Comparison of ENCODE assay signal across 19 cellular contexts in genomic region chr17:65418622-65419021, GRCh38.
DNase-seq lines count a peak whose midpoint lies in the region; ATAC-seq, FAIRE-seq and TF ChIP-seq lines count a peak whose summit lies in the region.
"Had no signal": no experiment of that assay in that cellular context is flagged by ENCODE, and none has a peak within 500 bp of the region (broad histone marks: within the 10 kb centered on the region; RNA-seq: fewer than 3 reads in every experiment).

No MANE protein-coding gene starts in this region.

- in situ Hi-C loops in GM12878 (cut with MboI): no loop called here

- H3K9me3 ChIP-seq in right atrium auricular region (no peaks in the 10 kb centered on the region), GM12878 (replicated peaks; ENCODE audit: control insufficient read depth, insufficient read depth, low read length) (no peaks in the 10 kb centered on the region), left lung (no peaks in the 10 kb centered on the region), gastroesophageal sphincter (no peaks in the 10 kb centered on the region)
- H3K9me3 ChIP-seq: ascending aorta, testis had no signal

- CTCF ChIA-PET in GM12878 (lab: Yijun Ruan, JAX): interaction anchor here (0.6 to 1.8 kb wide), 5 partner anchors 124 to 1232 kb away, joined by 3 to 4 read pairs (median 3); no protein-coding TSS in a partner anchor

- 0% methylated on average over 3 of the region's 3 CpGs for WGBS in GM12878 (ENCODE audit: insufficient coverage, insufficient replicate concordance, low lambda C conversion rate, missing lambda C conversion rate)
- no CpG with 5 or more reads among the region's 3 CpGs for WGBS in gastroesophageal sphincter (ENCODE audit: low coverage in 1 of 2), 2 donors

- intact Hi-C loops in Right ventricle myocardium inferior (cut with DNase I) (no loop called here), GM12878 (cut with micrococcal nuclease; ENCODE audit: unreplicated experiment) (no loop called here), left lung (cut with DNase I) (no loop called here)

- DNase-seq in Right ventricle myocardium inferior (ENCODE audit: missing footprints) (no peak), right atrium auricular region (ENCODE audit: low spot score) (no peak), GM12878 (ENCODE audit: low read depth, low spot score) (no peak), left lung (no peak), NCI-H146 (lab: John Stamatoyannopoulos, UW) (no peak), dedifferentiated amniotic fluid mesenchymal stem cell (ENCODE audit: extremely low spot score) (no peak)
- no peak for DNase-seq in stimulated activated CD4-positive, alpha-beta T cell treated with anti-CD3 and anti-CD28 coated beads, Interleukin-2, amount 100 ng/mL, for 48 hours
- DNase-seq: activated CD8-positive, alpha-beta memory T cell treated with anti-CD3 and anti-CD28 coated beads for 24 hours; activated effector memory CD4-positive, alpha-beta T cell treated with anti-CD3 and anti-CD28 coated beads, Interleukin-2, amount 50 U/mL, for 16 hours; Calu3; MV-4-11; OCI-M1; retina; stimulated activated CD4-positive, alpha-beta T cell treated with anti-CD3 and anti-CD28 coated beads, Interleukin-4, amount 100 ng/mL, for 1 hour; testis; WERI-Rb-1 had no signal

- H3K4me1 ChIP-seq in right atrium auricular region (no peaks in the 10 kb centered on the region), GM12878 (ENCODE audit: control insufficient read depth, insufficient read depth, low read length) (no peaks in the 10 kb centered on the region), left lung (no peaks in the 10 kb centered on the region), gastroesophageal sphincter (no peaks in the 10 kb centered on the region)
- H3K4me1 ChIP-seq: testis had no signal

- H3K27me3 ChIP-seq in right atrium auricular region (no peaks in the 10 kb centered on the region), GM12878 (replicated peaks in 1 of 2; ENCODE audit: control insufficient read depth in 2 of 2, insufficient read depth in 2 of 2, low read length in 1 of 2) (no peaks in the 10 kb centered on the region; a peak in 1 of 4 replicates), left lung (no peaks in the 10 kb centered on the region), gastroesophageal sphincter (no peaks in the 10 kb centered on the region)
- H3K27me3 ChIP-seq: ascending aorta, testis had no signal

- RAD21 ChIA-PET in GM12878 (lab: Charles Lee; ENCODE audit: unreplicated experiment): no interaction called here

- no peaks in the 10 kb centered on the region for H3K79me2 ChIP-seq in GM12878 (ENCODE audit: control insufficient read depth, insufficient read depth, low read length)

- ATAC-seq in Right ventricle myocardium inferior: peak; percentile 75
- no peak for ATAC-seq in GM12878
- ATAC-seq in left lung: peak; percentile 39
- no peak for ATAC-seq in gastroesophageal sphincter
- ATAC-seq: natural killer cell treated with Interleukin-12 subunit alpha and Interleukin-12 subunit beta and Interleukin-15 and Interleukin-18, amount 100 ng/mL, for 72 hours had no signal

- H3K36me3 ChIP-seq in right atrium auricular region (no peaks in the 10 kb centered on the region), GM12878 (ENCODE audit: control insufficient read depth in 2 of 2, insufficient read depth in 2 of 2, low read length in 1 of 2) (no peaks in the 10 kb centered on the region), left lung (no peaks in the 10 kb centered on the region), gastroesophageal sphincter (no peaks in the 10 kb centered on the region)
- H3K36me3 ChIP-seq: ascending aorta, WERI-Rb-1 had no signal

- POLR2A ChIA-PET in GM12878 (lab: Charles Lee): no interaction called here

- TF ChIP-seq EP300 in GM12878 (IDR thresholded peaks at IDR 0.05; ENCODE audit: borderline replicate concordance in 1 of 2, control insufficient read depth in 1 of 2, low read depth in 2 of 2, low read length in 2 of 2) (no peak), gastroesophageal sphincter (IDR thresholded peaks at IDR 0.05) (no peak)

- no peak overlapping the region for H2AFZ ChIP-seq in GM12878 (ENCODE audit: control insufficient read depth, low read depth, low read length)

- TF ChIP-seq CTCF in right atrium auricular region (IDR thresholded peaks at IDR 0.05) (peak in 1 of 2 donors; percentile 52), GM12878 (IDR thresholded peaks at IDR 0.05 in 2 of 3, conservative IDR thresholded peaks at IDR 0.05 in 1 of 3; ENCODE audit: control insufficient read depth in 2 of 3, extremely low read depth in 1 of 3, insufficient read depth in 1 of 3, low read depth in 3 of 3, low read length in 3 of 3) (peak in 1 of 3 experiments; percentile 3; a peak in 2 of 6 replicates), left lung (IDR thresholded peaks at IDR 0.05) (no peak), gastroesophageal sphincter (IDR thresholded peaks at IDR 0.05) (peak in 1 of 4 experiments; percentile 41)

- TF ChIP-seq POLR2A in GM12878 (IDR thresholded peaks at IDR 0.05; ENCODE audit: low read depth, low read length): no peak
- TF ChIP-seq POLR2A in gastroesophageal sphincter (IDR thresholded peaks at IDR 0.05): no peak

- FAIRE-seq in GM12878 (lab: Jason Lieb, UNC): no peak

- H3K9ac ChIP-seq in GM12878 (ENCODE audit: control insufficient read depth, insufficient read depth, low read length): no peak overlapping the region

- TF ChIP-seq RAD21 in GM12878 (IDR thresholded peaks at IDR 0.05; ENCODE audit: insufficient read depth, low read depth, low read length): 0 out of 2 replicates have a peak, but pooled peaks have one; percentile 9

- no peaks in the 10 kb centered on the region for H4K20me1 ChIP-seq in GM12878 (ENCODE audit: control insufficient read depth, insufficient read depth)

- H3K4me2 ChIP-seq in GM12878 (ENCODE audit: control insufficient read depth, insufficient read depth): no peak overlapping the region

- H3K27ac ChIP-seq in right atrium auricular region: no peak overlapping the region
- H3K27ac ChIP-seq in GM12878 (ENCODE audit: control insufficient read depth, insufficient read depth): no peak overlapping the region
- no peak overlapping the region for H3K27ac ChIP-seq in left lung
- H3K27ac ChIP-seq in gastroesophageal sphincter: no peak overlapping the region
- H3K27ac ChIP-seq: ascending aorta, testis, WERI-Rb-1 had no signal

- H3K4me3 ChIP-seq in right atrium auricular region (no peak overlapping the region), GM12878 (no peak overlapping the region), left lung (no peak overlapping the region), gastroesophageal sphincter (no peak overlapping the region)
- H3K4me3 ChIP-seq: ascending aorta, testis had no signal

- no TSS peak for BruUV-seq in GM12878 (replicated peaks; lab: Mats Ljungman, UMichigan)

- SMC1A ChIA-PET in GM12878 (lab: Charles Lee; ENCODE audit: uncharacterized antibody, unreplicated experiment): no interaction called here

TF ChIP-seq in GM12878, 131 proteins besides CTCF, POLR2A, EP300 and RAD21:
- TF ChIP-seq MAX (IDR thresholded peaks at IDR 0.05; ENCODE audit: low read depth, low read length): no peak
- TF ChIP-seq SMC3 (IDR thresholded peaks at IDR 0.05; ENCODE audit: borderline replicate concordance, low read length): peak; percentile 20; the same call in 1 of the 2 replicates
- TF ChIP-seq CBX5 (IDR thresholded peaks at IDR 0.05; ENCODE audit: low read depth): no peak
- no peak for TF ChIP-seq HSF1 (IDR thresholded peaks at IDR 0.05; ENCODE audit: low read depth, low read length)
- TF ChIP-seq EZH2 (IDR thresholded peaks at IDR 0.05; ENCODE audit: borderline replicate concordance, control insufficient read depth, low read depth, low read length): no peak
- TF ChIP-seq IKZF2 (IDR thresholded peaks at IDR 0.05): no peak
- no peak for TF ChIP-seq ETV6 (conservative IDR thresholded peaks at IDR 0.05 in 1 of 2, IDR thresholded peaks at IDR 0.05 in 1 of 2; ENCODE audit: borderline replicate concordance in 1 of 2, low read depth in 1 of 2)
- TF ChIP-seq BMI1 (IDR thresholded peaks at IDR 0.05; ENCODE audit: borderline replicate concordance): no peak

Comparison
In these comparisons a context has a peak if more than half of its experiments do, and no peak if none do; other contexts are left out.
1. ATAC-seq: peak in Right ventricle myocardium inferior (single experiment) and left lung (single experiment); none in GM12878 (single experiment) and gastroesophageal sphincter (single experiment).